In the genomic region with DNA sequence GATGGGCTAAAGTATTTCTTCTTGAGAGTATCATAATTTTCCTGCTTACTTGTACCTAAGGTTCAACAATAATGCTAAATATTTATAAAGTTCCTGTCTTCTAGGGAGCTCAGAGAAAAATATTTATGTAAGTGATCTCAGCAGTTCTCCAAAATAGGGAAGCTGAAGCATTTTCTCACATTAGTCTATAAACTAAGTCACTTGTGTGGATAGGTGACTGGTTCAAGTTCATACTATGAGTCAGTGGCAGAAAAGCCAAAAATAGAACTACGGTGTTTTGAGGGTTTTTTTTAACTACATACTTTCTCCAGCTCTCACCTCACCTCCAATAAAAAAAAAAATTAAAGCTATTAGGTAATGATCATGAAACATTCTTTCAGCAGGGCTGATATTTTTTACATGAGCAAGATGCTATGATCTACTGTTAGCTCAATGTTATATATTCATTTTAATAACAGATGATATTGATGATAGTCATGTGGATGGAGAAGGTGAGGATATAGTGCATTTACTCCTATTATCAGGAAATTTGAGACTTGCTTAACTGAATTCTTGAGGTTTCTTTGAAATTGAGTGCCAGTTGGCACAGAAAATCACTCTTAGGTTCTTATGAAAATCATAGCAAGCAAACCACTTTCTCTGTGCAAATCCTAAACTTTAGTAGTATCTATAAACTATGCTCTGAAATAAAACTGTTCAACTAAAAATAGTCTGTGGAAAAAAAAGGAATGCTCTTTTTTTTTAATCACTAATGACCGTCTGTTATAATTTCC, we compare ENCODE assay signal across 13 cellular contexts. TPM values are rescaled to one million over a fixed set of nuclear protein-coding genes. Genes with fewer than 3 reads are reported as not detected.
DNase-seq lines count a peak whose midpoint lies in the region; ATAC-seq and TF ChIP-seq lines count a peak whose summit lies in the region.
"Had no signal": no experiment of that assay in that cellular context is flagged by ENCODE, and none has a peak within 500 bp of the region (broad histone marks: within the 10 kb centered on the region; RNA-seq: fewer than 3 reads in every experiment).

No MANE protein-coding gene starts in this region.

- RAD21 ChIA-PET in HCT116 (lab: Charles Lee; ENCODE audit: low non-redundant PET in 1 of 2, low total read pairs in 2 of 2, uncharacterized antibody in 2 of 2, unreplicated experiment in 2 of 2): no interaction called here

- peaks cover 5% of the 10 kb centered on the region for H3K4me1 Mint-ChIP-seq in CD4-positive, alpha-beta T cell (ENCODE audit: low read depth)

- H4K8ac ChIP-seq in mesenchymal stem cell (ENCODE audit: low read length): no peak overlapping the region

- H3K27me3 ChIP-seq in HCT116 (ENCODE audit: insufficient read depth, low read length): no peaks in the 10 kb centered on the region
- H3K27me3 ChIP-seq in mesenchymal stem cell (ENCODE audit: control insufficient read depth in 1 of 2, insufficient read depth in 1 of 2, low read length in 2 of 2): no peaks in the 10 kb centered on the region
- H3K27me3 ChIP-seq in CD4-positive, alpha-beta T cell (ENCODE audit: control insufficient read depth, insufficient read depth, low read length): peaks cover 35% of the 10 kb centered on the region

- H3K23ac ChIP-seq in mesenchymal stem cell (ENCODE audit: low read length in 2 of 2): no peak overlapping the region

- no peak for TF ChIP-seq POLR2A in HCT116 (IDR thresholded peaks at IDR 0.05; ENCODE audit: borderline replicate concordance, extremely low read depth, insufficient read depth, insufficient read length)

- no peak overlapping the region for H2BK15ac ChIP-seq in mesenchymal stem cell (ENCODE audit: low read depth, poor library complexity, severe bottlenecking)

- no peaks in the 10 kb centered on the region for H3K79me2 ChIP-seq in HCT116 (ENCODE audit: insufficient read depth, low read length)

- H3K27ac ChIP-seq in HCT116 (ENCODE audit: low read depth, low read length): no peak overlapping the region
- peak overlapping the region; percentile 64 for H3K27ac ChIP-seq in mesenchymal stem cell (ENCODE audit: low read length, poor library complexity, severe bottlenecking)
- no peak overlapping the region for H3K27ac ChIP-seq in CD4-positive, alpha-beta T cell (ENCODE audit: low read depth, low read length)
- H3K27ac ChIP-seq: neutrophil had no signal

- H3K27ac Mint-ChIP-seq in CD4-positive, alpha-beta T cell: no peak overlapping the region

- WGBS in mesenchymal stem cell: no CpG with 5 or more reads among the region's 2 CpGs

- H3K4ac ChIP-seq in mesenchymal stem cell (ENCODE audit: low read depth in 1 of 2, low read length in 2 of 2): no peak overlapping the region

- H3K36me3 Mint-ChIP-seq in CD4-positive, alpha-beta T cell (ENCODE audit: low read depth): no peaks in the 10 kb centered on the region
- H3K36me3 Mint-ChIP-seq: IgD-negative memory B cell had no signal

- no peak overlapping the region for H2BK5ac ChIP-seq in mesenchymal stem cell (ENCODE audit: low read depth, low read length, poor library complexity, severe bottlenecking)

- H3K36me3 ChIP-seq in HCT116 (ENCODE audit: control insufficient read depth in 1 of 2, insufficient read depth in 2 of 2, low read length in 2 of 2) (no peaks in the 10 kb centered on the region), mesenchymal stem cell (ENCODE audit: control insufficient read depth in 1 of 2, insufficient read depth in 2 of 2, low read depth in 1 of 2, low read length in 2 of 2) (no peaks in the 10 kb centered on the region)
- H3K36me3 ChIP-seq: neutrophil had no signal

- no peak for DNase-seq in HCT116 (ENCODE audit: low read depth, low spot score)
- peak; percentile 47 for DNase-seq in mesenchymal stem cell
- no peak for DNase-seq in SHP77 treated with DMSO at 0.1 percent for 48 hours (lab: John Stamatoyannopoulos, UW)
- no peak for DNase-seq in NCI-H2227 (lab: John Stamatoyannopoulos, UW; ENCODE audit: unreplicated experiment)
- no peak for DNase-seq in left cardiac atrium
- no peak for DNase-seq in CD4-positive, alpha-beta T cell
- DNase-seq: activated CD4-positive, alpha-beta T cell treated with anti-CD3 and anti-CD28 coated beads, Interleukin-2, amount 50 U/mL, for 4 hours; GF-D8 had no signal

- intact Hi-C loops in HCT116 (cut with micrococcal nuclease): no loop called here
- intact Hi-C loops in left cardiac atrium (cut with DNase I): no loop called here
- intact Hi-C loops in CD4-positive, alpha-beta T cell (cut with DNase I, micrococcal nuclease): no loop called here

- no peaks in the 10 kb centered on the region for H3K9me3 ChIP-seq in HCT116 (ENCODE audit: control insufficient read depth in 1 of 2, insufficient read depth in 1 of 2, low read depth in 1 of 2, low read length in 2 of 2)
- H3K9me3 ChIP-seq in mesenchymal stem cell (ENCODE audit: control insufficient read depth, low read length): no peaks in the 10 kb centered on the region
- H3K9me3 ChIP-seq in CD4-positive, alpha-beta T cell (ENCODE audit: control insufficient read depth, low read length): no peaks in the 10 kb centered on the region
- H3K9me3 ChIP-seq: neutrophil had no signal

- TF ChIP-seq CTCF in HCT116 (IDR thresholded peaks at IDR 0.05 in 2 of 3, conservative IDR thresholded peaks at IDR 0.05 in 1 of 3; ENCODE audit: borderline replicate concordance in 1 of 3, insufficient read depth in 1 of 3, low read depth in 2 of 3, low read length in 2 of 3): no peak
- no peak for TF ChIP-seq CTCF in CD4-positive, alpha-beta T cell (IDR thresholded peaks at IDR 0.05)

- BruUV-seq in HCT116 (replicated peaks; lab: Mats Ljungman, UMichigan): no TSS peak

- H2BK120ac ChIP-seq in mesenchymal stem cell (ENCODE audit: low read depth, low read length): no peak overlapping the region

- H3K27me3 Mint-ChIP-seq in CD4-positive, alpha-beta T cell: peaks cover 74% of the 10 kb centered on the region

- H3K4me3 ChIP-seq in HCT116 (replicated peaks in 1 of 2; ENCODE audit: low read depth in 1 of 2, low read length in 2 of 2): no peak overlapping the region
- H3K4me3 ChIP-seq in mesenchymal stem cell (ENCODE audit: insufficient read depth in 1 of 2, low read depth in 1 of 2, low read length in 2 of 2): peak overlapping the region in 1 of 2 experiments; percentile 1

- ATAC-seq in GM18519 (IDR thresholded peaks at IDR 0.05; ENCODE audit: low FRiP score, unreplicated experiment) (peak; percentile 65), HCT116 (no peak), HG03558 (IDR thresholded peaks at IDR 0.05; ENCODE audit: extremely low read depth, unreplicated experiment) (peak; percentile 54), left cardiac atrium (no peak)
- ATAC-seq in CD4-positive, alpha-beta T cell (ENCODE audit: poor library complexity): no peak

- H2AFZ ChIP-seq in HCT116 (ENCODE audit: low read depth, low read length, poor library complexity, severe bottlenecking): peak overlapping the region; percentile 19
- H2AFZ ChIP-seq in mesenchymal stem cell (ENCODE audit: low read depth, low read length): no peak overlapping the region

- H3K4me2 ChIP-seq in HCT116 (ENCODE audit: low read length): peak overlapping the region; percentile 15; the same call in 1 of the 2 replicates
- H3K4me2 ChIP-seq in mesenchymal stem cell (ENCODE audit: low read length, poor library complexity, severe bottlenecking): no peak overlapping the region

- POLR2A ChIA-PET in HCT116 (lab: Charles Lee): interaction anchor here (0.8 kb wide), 1 partner anchor 108 kb away, joined by 3 read pairs; a partner anchor contains a TSS
- POLR2A ChIA-PET in CD4-positive, alpha-beta T cell (lab: Charles Lee): interaction anchor here (0.6 kb wide), 1 partner anchor 28 kb away, joined by 3 read pairs; no protein-coding TSS in a partner anchor

- CTCF ChIA-PET in HCT116 (lab: Charles Lee): interaction anchor here (1.2 to 1.5 kb wide), 2 partner anchors 12 to 14 kb away, joined by 3 to 8 read pairs; no protein-coding TSS in a partner anchor
- CTCF ChIA-PET in CD4-positive, alpha-beta T cell (lab: Charles Lee): no interaction called here

- no peak overlapping the region for H2AK5ac ChIP-seq in mesenchymal stem cell (ENCODE audit: low read length, severe bottlenecking)

- H4K91ac ChIP-seq in mesenchymal stem cell (ENCODE audit: low read length): no peak overlapping the region

- peaks cover 7% of the 10 kb centered on the region for H3K79me1 ChIP-seq in mesenchymal stem cell (replicated peaks; ENCODE audit: low read length, poor library complexity, severe bottlenecking)

- no peak overlapping the region for H3K14ac ChIP-seq in mesenchymal stem cell (ENCODE audit: low read length in 2 of 2)

- H3K9ac ChIP-seq in HCT116 (ENCODE audit: low read length): no peak overlapping the region
- peak overlapping the region; percentile 21 for H3K9ac ChIP-seq in mesenchymal stem cell (ENCODE audit: low read length)

- H4K20me1 ChIP-seq in HCT116 (ENCODE audit: insufficient read depth): no peaks in the 10 kb centered on the region

- no peak overlapping the region for H3K18ac ChIP-seq in mesenchymal stem cell (ENCODE audit: low read depth in 1 of 2, low read length in 2 of 2)

- H3K4me1 ChIP-seq in HCT116 (ENCODE audit: control insufficient read depth in 1 of 2, insufficient read depth in 2 of 2, low read length in 2 of 2) (peaks cover 9 to 10% of the 10 kb centered on the region in 2 experiments), mesenchymal stem cell (ENCODE audit: control insufficient read depth, insufficient read depth, low read depth, low read length) (peaks cover 11% of the 10 kb centered on the region)

- no peak overlapping the region for H2BK12ac ChIP-seq in mesenchymal stem cell (ENCODE audit: low read length in 2 of 2)

- TF ChIP-seq RAD21 in HCT116 (IDR thresholded peaks at IDR 0.05; ENCODE audit: low read depth): no peak

- no peak overlapping the region for H3K4me3 Mint-ChIP-seq in CD4-positive, alpha-beta T cell
- H3K4me3 Mint-ChIP-seq: central memory CD8-positive, alpha-beta T cell; IgD-negative memory B cell had no signal

- H3K9me2 ChIP-seq in HCT116 (ENCODE audit: insufficient read depth): no peaks in the 10 kb centered on the region

- H3K9me3 Mint-ChIP-seq in CD4-positive, alpha-beta T cell: peaks cover 3% of the 10 kb centered on the region
- H3K9me3 Mint-ChIP-seq: central memory CD8-positive, alpha-beta T cell; IgD-negative memory B cell had no signal

TF ChIP-seq in HCT116, 20 proteins besides CTCF, POLR2A, EP300 and RAD21:
- no peak for TF ChIP-seq EGR1 (IDR thresholded peaks at IDR 0.05; ENCODE audit: low read depth)
- TF ChIP-seq SRF (IDR thresholded peaks at IDR 0.05; ENCODE audit: low read depth): no peak
- TF ChIP-seq ZNF274 (IDR thresholded peaks at IDR 0.05; ENCODE audit: low read depth, low read length): no peak
- TF ChIP-seq FOSL1 (IDR thresholded peaks at IDR 0.05; ENCODE audit: low read depth): no peak
- TF ChIP-seq SIN3A (IDR thresholded peaks at IDR 0.05; ENCODE audit: low read depth): no peak
- no peak for TF ChIP-seq ELF1 (IDR thresholded peaks at IDR 0.05; ENCODE audit: borderline replicate concordance, low read depth)

RNA-seq across cellular contexts. Expression of a gene that starts 4.1 kb away (rescaled TPM):
- total RNA-seq in HCT116 (2021; ENCODE audit: unreplicated experiment) (1.0 TPM), left cardiac atrium (1 to 10 TPM; 2.2 to 3.6 TPM)
- 0.51 and 0.70 TPM in 2 replicates for polyA plus RNA-seq in HCT116 (2012)
- 30.8 TPM for polyA plus RNA-seq in mesenchymal stem cell (2013, experiment 1 of 2)
- polyA plus RNA-seq in mesenchymal stem cell (2013, experiment 2 of 2): 32.3 TPM
- total RNA-seq in CD4-positive, alpha-beta T cell: not detected

Comparison
In these comparisons a context has a peak if more than half of its experiments do, and no peak if none do; other contexts are left out.
1. ATAC-seq: peak in GM18519 (single experiment) and HG03558 (single experiment); none in HCT116 (single experiment), left cardiac atrium (0 of 2) and CD4-positive, alpha-beta T cell (single experiment).